In the genomic region with DNA sequence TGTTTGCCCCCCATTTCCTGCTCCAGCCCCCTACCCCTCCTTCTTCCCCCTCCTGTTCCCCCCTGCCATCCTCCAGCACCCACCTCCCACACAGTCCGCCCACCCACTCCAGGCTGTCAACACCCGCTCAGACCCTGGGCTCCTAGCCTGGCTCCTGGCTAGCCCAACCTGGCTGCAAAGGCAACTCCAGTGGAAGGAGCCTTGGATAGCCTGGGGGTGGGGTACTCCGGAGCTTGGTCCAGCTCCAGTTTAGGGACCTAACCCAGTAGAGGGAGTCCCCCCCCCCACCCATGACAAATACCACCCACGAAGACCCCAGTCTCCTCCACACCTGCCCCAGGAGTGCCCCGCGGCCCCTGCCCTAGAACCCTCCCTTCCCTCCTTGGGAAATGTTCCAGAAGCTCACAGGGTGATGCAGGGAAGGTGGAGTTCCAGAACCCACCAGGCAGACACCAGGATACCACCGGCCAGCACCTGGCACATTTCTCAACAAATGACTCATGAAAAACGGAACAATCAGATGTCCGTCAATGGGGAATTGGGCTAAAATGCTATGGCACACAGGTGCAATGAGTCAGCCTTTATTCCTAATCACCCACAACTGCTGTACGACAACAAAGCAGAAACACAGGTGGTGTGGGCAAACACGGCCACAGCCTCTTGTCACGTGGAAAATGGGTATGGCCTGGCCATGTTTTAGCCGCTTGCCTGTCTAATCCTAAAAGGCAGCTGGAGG, we compare ENCODE assay signal across 2 cellular contexts.
TF ChIP-seq lines count a peak whose summit lies in the region.

No MANE protein-coding gene starts in this region.

TF ChIP-seq in GM12878, 131 proteins besides CTCF, POLR2A, EP300 and RAD21 (continued from another document):
- TF ChIP-seq, protein P1, sequence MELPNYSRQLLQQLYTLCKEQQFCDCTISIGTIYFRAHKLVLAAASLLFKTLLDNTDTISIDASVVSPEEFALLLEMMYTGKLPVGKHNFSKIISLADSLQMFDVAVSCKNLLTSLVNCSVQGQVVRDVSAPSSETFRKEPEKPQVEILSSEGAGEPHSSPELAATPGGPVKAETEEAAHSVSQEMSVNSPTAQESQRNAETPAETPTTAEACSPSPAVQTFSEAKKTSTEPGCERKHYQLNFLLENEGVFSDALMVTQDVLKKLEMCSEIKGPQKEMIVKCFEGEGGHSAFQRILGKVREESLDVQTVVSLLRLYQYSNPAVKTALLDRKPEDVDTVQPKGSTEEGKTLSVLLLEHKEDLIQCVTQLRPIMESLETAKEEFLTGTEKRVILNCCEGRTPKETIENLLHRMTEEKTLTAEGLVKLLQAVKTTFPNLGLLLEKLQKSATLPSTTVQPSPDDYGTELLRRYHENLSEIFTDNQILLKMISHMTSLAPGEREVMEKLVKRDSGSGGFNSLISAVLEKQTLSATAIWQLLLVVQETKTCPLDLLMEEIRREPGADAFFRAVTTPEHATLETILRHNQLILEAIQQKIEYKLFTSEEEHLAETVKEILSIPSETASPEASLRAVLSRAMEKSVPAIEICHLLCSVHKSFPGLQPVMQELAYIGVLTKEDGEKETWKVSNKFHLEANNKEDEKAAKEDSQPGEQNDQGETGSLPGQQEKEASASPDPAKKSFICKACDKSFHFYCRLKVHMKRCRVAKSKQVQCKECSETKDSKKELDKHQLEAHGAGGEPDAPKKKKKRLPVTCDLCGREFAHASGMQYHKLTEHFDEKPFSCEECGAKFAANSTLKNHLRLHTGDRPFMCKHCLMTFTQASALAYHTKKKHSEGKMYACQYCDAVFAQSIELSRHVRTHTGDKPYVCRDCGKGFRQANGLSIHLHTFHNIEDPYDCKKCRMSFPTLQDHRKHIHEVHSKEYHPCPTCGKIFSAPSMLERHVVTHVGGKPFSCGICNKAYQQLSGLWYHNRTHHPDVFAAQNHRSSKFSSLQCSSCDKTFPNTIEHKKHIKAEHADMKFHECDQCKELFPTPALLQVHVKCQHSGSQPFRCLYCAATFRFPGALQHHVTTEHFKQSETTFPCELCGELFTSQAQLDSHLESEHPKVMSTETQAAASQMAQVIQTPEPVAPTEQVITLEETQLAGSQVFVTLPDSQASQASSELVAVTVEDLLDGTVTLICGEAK (IDR thresholded peaks at IDR 0.05; ENCODE audit: borderline replicate concordance): no peak
- TF ChIP-seq, protein P2, sequence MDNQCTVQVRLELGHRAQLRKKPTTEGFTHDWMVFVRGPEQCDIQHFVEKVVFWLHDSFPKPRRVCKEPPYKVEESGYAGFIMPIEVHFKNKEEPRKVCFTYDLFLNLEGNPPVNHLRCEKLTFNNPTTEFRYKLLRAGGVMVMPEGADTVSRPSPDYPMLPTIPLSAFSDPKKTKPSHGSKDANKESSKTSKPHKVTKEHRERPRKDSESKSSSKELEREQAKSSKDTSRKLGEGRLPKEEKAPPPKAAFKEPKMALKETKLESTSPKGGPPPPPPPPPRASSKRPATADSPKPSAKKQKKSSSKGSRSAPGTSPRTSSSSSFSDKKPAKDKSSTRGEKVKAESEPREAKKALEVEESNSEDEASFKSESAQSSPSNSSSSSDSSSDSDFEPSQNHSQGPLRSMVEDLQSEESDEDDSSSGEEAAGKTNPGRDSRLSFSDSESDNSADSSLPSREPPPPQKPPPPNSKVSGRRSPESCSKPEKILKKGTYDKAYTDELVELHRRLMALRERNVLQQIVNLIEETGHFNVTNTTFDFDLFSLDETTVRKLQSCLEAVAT (IDR thresholded peaks at IDR 0.05): no peak
- TF ChIP-seq, protein P3, sequence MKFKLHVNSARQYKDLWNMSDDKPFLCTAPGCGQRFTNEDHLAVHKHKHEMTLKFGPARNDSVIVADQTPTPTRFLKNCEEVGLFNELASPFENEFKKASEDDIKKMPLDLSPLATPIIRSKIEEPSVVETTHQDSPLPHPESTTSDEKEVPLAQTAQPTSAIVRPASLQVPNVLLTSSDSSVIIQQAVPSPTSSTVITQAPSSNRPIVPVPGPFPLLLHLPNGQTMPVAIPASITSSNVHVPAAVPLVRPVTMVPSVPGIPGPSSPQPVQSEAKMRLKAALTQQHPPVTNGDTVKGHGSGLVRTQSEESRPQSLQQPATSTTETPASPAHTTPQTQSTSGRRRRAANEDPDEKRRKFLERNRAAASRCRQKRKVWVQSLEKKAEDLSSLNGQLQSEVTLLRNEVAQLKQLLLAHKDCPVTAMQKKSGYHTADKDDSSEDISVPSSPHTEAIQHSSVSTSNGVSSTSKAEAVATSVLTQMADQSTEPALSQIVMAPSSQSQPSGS (IDR thresholded peaks at IDR 0.05; ENCODE audit: low read length): no peak
- no peak for TF ChIP-seq MTA3 (IDR thresholded peaks at IDR 0.05; ENCODE audit: borderline replicate concordance, low read length)

TF ChIP-seq in SK-N-SH treated with all-trans-retinoic acid at 6 μM for 48 hours, 23 proteins besides CTCF, POLR2A, EP300 and RAD21 (continued from another document):
- TF ChIP-seq, protein P4, sequence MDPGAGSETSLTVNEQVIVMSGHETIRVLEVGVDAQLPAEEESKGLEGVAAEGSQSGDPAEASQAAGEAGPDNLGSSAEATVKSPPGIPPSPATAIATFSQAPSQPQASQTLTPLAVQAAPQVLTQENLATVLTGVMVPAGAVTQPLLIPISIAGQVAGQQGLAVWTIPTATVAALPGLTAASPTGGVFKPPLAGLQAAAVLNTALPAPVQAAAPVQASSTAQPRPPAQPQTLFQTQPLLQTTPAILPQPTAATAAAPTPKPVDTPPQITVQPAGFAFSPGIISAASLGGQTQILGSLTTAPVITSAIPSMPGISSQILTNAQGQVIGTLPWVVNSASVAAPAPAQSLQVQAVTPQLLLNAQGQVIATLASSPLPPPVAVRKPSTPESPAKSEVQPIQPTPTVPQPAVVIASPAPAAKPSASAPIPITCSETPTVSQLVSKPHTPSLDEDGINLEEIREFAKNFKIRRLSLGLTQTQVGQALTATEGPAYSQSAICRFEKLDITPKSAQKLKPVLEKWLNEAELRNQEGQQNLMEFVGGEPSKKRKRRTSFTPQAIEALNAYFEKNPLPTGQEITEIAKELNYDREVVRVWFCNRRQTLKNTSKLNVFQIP (CRISPR knock-in tag; IDR thresholded peaks at IDR 0.05; ENCODE audit: borderline replicate concordance, low read depth): no peak
- TF ChIP-seq ISL1 (CRISPR knock-in tag; IDR thresholded peaks at IDR 0.05): no peak
- TF ChIP-seq, protein P5, sequence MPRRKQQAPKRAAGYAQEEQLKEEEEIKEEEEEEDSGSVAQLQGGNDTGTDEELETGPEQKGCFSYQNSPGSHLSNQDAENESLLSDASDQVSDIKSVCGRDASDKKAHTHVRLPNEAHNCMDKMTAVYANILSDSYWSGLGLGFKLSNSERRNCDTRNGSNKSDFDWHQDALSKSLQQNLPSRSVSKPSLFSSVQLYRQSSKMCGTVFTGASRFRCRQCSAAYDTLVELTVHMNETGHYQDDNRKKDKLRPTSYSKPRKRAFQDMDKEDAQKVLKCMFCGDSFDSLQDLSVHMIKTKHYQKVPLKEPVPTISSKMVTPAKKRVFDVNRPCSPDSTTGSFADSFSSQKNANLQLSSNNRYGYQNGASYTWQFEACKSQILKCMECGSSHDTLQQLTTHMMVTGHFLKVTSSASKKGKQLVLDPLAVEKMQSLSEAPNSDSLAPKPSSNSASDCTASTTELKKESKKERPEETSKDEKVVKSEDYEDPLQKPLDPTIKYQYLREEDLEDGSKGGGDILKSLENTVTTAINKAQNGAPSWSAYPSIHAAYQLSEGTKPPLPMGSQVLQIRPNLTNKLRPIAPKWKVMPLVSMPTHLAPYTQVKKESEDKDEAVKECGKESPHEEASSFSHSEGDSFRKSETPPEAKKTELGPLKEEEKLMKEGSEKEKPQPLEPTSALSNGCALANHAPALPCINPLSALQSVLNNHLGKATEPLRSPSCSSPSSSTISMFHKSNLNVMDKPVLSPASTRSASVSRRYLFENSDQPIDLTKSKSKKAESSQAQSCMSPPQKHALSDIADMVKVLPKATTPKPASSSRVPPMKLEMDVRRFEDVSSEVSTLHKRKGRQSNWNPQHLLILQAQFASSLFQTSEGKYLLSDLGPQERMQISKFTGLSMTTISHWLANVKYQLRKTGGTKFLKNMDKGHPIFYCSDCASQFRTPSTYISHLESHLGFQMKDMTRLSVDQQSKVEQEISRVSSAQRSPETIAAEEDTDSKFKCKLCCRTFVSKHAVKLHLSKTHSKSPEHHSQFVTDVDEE (CRISPR knock-in tag; IDR thresholded peaks at IDR 0.05): no peak
- TF ChIP-seq, protein P6, sequence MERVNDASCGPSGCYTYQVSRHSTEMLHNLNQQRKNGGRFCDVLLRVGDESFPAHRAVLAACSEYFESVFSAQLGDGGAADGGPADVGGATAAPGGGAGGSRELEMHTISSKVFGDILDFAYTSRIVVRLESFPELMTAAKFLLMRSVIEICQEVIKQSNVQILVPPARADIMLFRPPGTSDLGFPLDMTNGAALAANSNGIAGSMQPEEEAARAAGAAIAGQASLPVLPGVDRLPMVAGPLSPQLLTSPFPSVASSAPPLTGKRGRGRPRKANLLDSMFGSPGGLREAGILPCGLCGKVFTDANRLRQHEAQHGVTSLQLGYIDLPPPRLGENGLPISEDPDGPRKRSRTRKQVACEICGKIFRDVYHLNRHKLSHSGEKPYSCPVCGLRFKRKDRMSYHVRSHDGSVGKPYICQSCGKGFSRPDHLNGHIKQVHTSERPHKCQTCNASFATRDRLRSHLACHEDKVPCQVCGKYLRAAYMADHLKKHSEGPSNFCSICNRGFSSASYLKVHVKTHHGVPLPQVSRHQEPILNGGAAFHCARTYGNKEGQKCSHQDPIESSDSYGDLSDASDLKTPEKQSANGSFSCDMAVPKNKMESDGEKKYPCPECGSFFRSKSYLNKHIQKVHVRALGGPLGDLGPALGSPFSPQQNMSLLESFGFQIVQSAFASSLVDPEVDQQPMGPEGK (CRISPR knock-in tag; IDR thresholded peaks at IDR 0.05; ENCODE audit: borderline replicate concordance): no peak
- TF ChIP-seq RARB (CRISPR knock-in tag; IDR thresholded peaks at IDR 0.05): no peak
- TF ChIP-seq SNAI2 (CRISPR knock-in tag; IDR thresholded peaks at IDR 0.05): no peak
- TF ChIP-seq, protein P7, sequence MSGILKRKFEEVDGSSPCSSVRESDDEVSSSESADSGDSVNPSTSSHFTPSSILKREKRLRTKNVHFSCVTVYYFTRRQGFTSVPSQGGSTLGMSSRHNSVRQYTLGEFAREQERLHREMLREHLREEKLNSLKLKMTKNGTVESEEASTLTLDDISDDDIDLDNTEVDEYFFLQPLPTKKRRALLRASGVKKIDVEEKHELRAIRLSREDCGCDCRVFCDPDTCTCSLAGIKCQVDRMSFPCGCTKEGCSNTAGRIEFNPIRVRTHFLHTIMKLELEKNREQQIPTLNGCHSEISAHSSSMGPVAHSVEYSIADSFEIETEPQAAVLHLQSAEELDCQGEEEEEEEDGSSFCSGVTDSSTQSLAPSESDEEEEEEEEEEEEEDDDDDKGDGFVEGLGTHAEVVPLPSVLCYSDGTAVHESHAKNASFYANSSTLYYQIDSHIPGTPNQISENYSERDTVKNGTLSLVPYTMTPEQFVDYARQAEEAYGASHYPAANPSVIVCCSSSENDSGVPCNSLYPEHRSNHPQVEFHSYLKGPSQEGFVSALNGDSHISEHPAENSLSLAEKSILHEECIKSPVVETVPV (CRISPR knock-in tag; IDR thresholded peaks at IDR 0.05): no peak
- TF ChIP-seq CSDC2 (CRISPR knock-in tag; IDR thresholded peaks at IDR 0.05): no peak
- TF ChIP-seq ZNF70 (CRISPR knock-in tag; IDR thresholded peaks at IDR 0.05): no peak
- TF ChIP-seq BACH2 (CRISPR knock-in tag; IDR thresholded peaks at IDR 0.05; ENCODE audit: borderline replicate concordance): no peak
- no peak for TF ChIP-seq TOX (CRISPR knock-in tag; IDR thresholded peaks at IDR 0.05; ENCODE audit: borderline replicate concordance)
- no peak for TF ChIP-seq ESRRG (CRISPR knock-in tag; IDR thresholded peaks at IDR 0.05)
- TF ChIP-seq ARNTL (CRISPR knock-in tag; IDR thresholded peaks at IDR 0.05; ENCODE audit: borderline replicate concordance, low read depth): no peak
